In the genomic region with DNA sequence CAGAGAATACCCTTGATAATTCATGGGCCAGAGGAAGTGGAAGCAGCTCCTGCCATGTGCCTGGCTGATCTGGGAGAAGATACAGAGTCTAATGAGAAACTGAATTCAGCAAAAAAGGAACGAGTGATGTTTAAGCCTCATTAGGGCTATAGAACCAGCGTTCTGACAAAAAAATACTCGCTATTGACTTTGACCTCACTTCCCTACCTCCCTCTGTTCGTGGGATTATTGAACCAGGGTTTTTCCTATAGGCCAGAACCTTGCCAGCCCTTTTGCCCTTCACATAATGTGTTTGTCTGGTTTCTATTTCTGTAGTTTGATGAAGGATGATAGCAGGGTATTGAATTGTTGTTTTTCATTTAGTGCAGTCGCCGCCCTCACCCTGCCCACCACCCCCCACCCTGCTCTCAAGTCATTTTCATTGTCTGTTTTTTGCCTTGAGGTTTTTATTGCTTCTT, we compare ENCODE assay signal across 14 cellular contexts. TPM values are rescaled to one million over a fixed set of nuclear protein-coding genes. Genes with fewer than 3 reads are reported as not detected.
DNase-seq lines count a peak whose midpoint lies in the region; ATAC-seq and TF ChIP-seq lines count a peak whose summit lies in the region.
"Had no signal": no experiment of that assay in that cellular context is flagged by ENCODE, and none has a peak within 500 bp of the region (broad histone marks: within the 10 kb centered on the region; RNA-seq: fewer than 3 reads in every experiment).

No MANE protein-coding gene starts in this region.

- peak; percentile 76 for ATAC-seq in SK-N-SH treated with all-trans-retinoic acid at 6 μM for 48 hours
- ATAC-seq in GM18873 (IDR thresholded peaks at IDR 0.05; ENCODE audit: low FRiP score, unreplicated experiment): no peak
- ATAC-seq: activated CD8-positive, alpha-beta T cell treated with anti-CD3 and anti-CD28 coated beads, Interleukin-2, amount 10 ng/mL, durations not matched to agents 7 days and 5 days had no signal

- H3K4me1 ChIP-seq in BE2C (peaks cover 21% of the 10 kb centered on the region), mesodermal cell (ENCODE audit: control insufficient read depth, insufficient read depth, low read length, poor library complexity, severe bottlenecking) (peaks cover 20% of the 10 kb centered on the region)

- no peaks in the 10 kb centered on the region for H3K27me3 ChIP-seq in BE2C
- peaks cover 53% of the 10 kb centered on the region for H3K27me3 ChIP-seq in WERI-Rb-1 (ENCODE audit: insufficient read depth, low read depth, severe bottlenecking)
- H3K27me3 ChIP-seq: adrenal gland had no signal

- H3K27ac ChIP-seq in mesodermal cell (ENCODE audit: low read depth, low read length, severe bottlenecking) (peak overlapping the region; percentile 17), substantia nigra (ENCODE audit: low read depth, low read length, poor library complexity, severe bottlenecking) (no peak overlapping the region), WERI-Rb-1 (no peak overlapping the region)

- WGBS in mesodermal cell (ENCODE audit: insufficient coverage in 2 of 2), 2 experiments: 81% methylated on average over 3 to 4 of the region's 6 CpGs

- H3K9me3 ChIP-seq in BE2C (no peaks in the 10 kb centered on the region), mesodermal cell (ENCODE audit: control insufficient read depth, low read length) (no peaks in the 10 kb centered on the region), WERI-Rb-1 (ENCODE audit: severe bottlenecking) (no peaks in the 10 kb centered on the region)
- H3K9me3 ChIP-seq: adrenal gland had no signal

- peak overlapping the region; percentile 36 for H3K4me3 ChIP-seq in BE2C (ENCODE audit: low read depth, low read length)
- H3K4me3 ChIP-seq in mesodermal cell (ENCODE audit: extremely low read depth, insufficient read depth, low read length, poor library complexity, severe bottlenecking): no peak overlapping the region
- H3K4me3 ChIP-seq in WERI-Rb-1 (ENCODE audit: low read depth, low read length): no peak overlapping the region
- H3K4me3 ChIP-seq: adrenal gland had no signal

- H3K36me3 ChIP-seq in BE2C (no peaks in the 10 kb centered on the region), mesodermal cell (ENCODE audit: control insufficient read depth, insufficient read depth, low read length) (no peaks in the 10 kb centered on the region), WERI-Rb-1 (no peaks in the 10 kb centered on the region)
- H3K36me3 ChIP-seq: adrenal gland had no signal

- TF ChIP-seq CTCF in BE2C (IDR thresholded peaks at IDR 0.05; ENCODE audit: low read depth, low read length) (no peak), WERI-Rb-1 (IDR thresholded peaks at IDR 0.05; ENCODE audit: low read depth, low read length) (no peak)

- DNase-seq in BE2C: peak; percentile 57
- DNase-seq in NCI-H1417 (lab: John Stamatoyannopoulos, UW): peak in 2 of 3 experiments; percentile 71 to 86
- no peak for DNase-seq in substantia nigra (lab: John Stamatoyannopoulos, UW)
- no peak for DNase-seq in WERI-Rb-1
- no peak for DNase-seq in activated CD4-positive, alpha-beta T cell treated with anti-CD3 and anti-CD28 coated beads, Interleukin-2, amount 50 U/mL, for 4 hours
- DNase-seq: activated CD8-positive, alpha-beta T cell treated with anti-CD3 and anti-CD28 coated beads, Interleukin-2, amount 10 ng/mL, durations not matched to agents 7 days and 5 days; adrenal gland; NCI-H1436 treated with DMSO at 0.1 percent for 48 hours; posterior cingulate gyrus; SHP77 treated with DMSO at 0.1 percent for 48 hours; T1000 had no signal

TF ChIP-seq in SK-N-SH treated with all-trans-retinoic acid at 6 μM for 48 hours, 23 proteins besides CTCF, POLR2A, EP300 and RAD21:
- TF ChIP-seq TCF4 (CRISPR knock-in tag; IDR thresholded peaks at IDR 0.05; ENCODE audit: borderline replicate concordance): peak; percentile 69; the same call in 1 of the 2 replicates
- TF ChIP-seq, protein P1, sequence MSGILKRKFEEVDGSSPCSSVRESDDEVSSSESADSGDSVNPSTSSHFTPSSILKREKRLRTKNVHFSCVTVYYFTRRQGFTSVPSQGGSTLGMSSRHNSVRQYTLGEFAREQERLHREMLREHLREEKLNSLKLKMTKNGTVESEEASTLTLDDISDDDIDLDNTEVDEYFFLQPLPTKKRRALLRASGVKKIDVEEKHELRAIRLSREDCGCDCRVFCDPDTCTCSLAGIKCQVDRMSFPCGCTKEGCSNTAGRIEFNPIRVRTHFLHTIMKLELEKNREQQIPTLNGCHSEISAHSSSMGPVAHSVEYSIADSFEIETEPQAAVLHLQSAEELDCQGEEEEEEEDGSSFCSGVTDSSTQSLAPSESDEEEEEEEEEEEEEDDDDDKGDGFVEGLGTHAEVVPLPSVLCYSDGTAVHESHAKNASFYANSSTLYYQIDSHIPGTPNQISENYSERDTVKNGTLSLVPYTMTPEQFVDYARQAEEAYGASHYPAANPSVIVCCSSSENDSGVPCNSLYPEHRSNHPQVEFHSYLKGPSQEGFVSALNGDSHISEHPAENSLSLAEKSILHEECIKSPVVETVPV (CRISPR knock-in tag; IDR thresholded peaks at IDR 0.05): no peak

RNA-seq across cellular contexts. Expression of a gene that starts 7.6 kb away (rescaled TPM):
- polyA plus RNA-seq in BE2C (2012; ENCODE audit: insufficient read depth, insufficient read length, low read depth): 178 TPM
- 183 TPM for polyA plus RNA-seq in mesodermal cell (2013, experiment 1 of 2)
- 165 TPM for polyA plus RNA-seq in mesodermal cell (2013, experiment 2 of 2)

Comparison
In these comparisons a context has a peak if more than half of its experiments do, and no peak if none do; other contexts are left out.
1. DNase-seq: peak in BE2C (single experiment) and NCI-H1417 (2 of 3); none in substantia nigra (0 of 49), WERI-Rb-1 (single experiment) and activated CD4-positive, alpha-beta T cell treated with anti-CD3 and anti-CD28 coated beads, Interleukin-2, amount 50 U/mL, for 4 hours (0 of 2).